ENCODE assay signal across 8 cellular contexts in genomic region chr12:89016970-89017778, GRCh38.
DNase-seq lines count a peak whose midpoint lies in the region; ATAC-seq and TF ChIP-seq lines count a peak whose summit lies in the region.

No MANE protein-coding gene starts in this region.

- H3K9ac ChIP-seq in liver (ENCODE audit: low read depth in 1 of 2, low read length in 2 of 2) = no peak overlapping the region

- TF ChIP-seq RAD21 in liver (IDR thresholded peaks at IDR 0.05) = peak; percentile 84 to 87

- H3K4me1 ChIP-seq in liver (ENCODE audit: control insufficient read depth in 4 of 4, insufficient read depth in 4 of 4, low read length in 3 of 4) = peaks cover 3 to 9% (median 6%) of the 10 kb centered on the region in 4 donors
- no peaks in the 10 kb centered on the region for H3K4me1 ChIP-seq in testis

- no peak overlapping the region for H3K4me3 ChIP-seq in liver (ENCODE audit: low read depth in 1 of 3, low read length in 3 of 3)
- no peak overlapping the region for H3K4me3 ChIP-seq in testis

- TF ChIP-seq CTCF in liver (IDR thresholded peaks at IDR 0.05; ENCODE audit: low read depth, low read length, missing input control) = peak; percentile 71
- TF ChIP-seq CTCF in testis (IDR thresholded peaks at IDR 0.05) = peak; percentile 7 to 78 (median 69)

- intact Hi-C loops in testis (cut with DNase I; ENCODE audit: low total_unique reads) = no loop called here

- H3K36me3 ChIP-seq in liver (ENCODE audit: control insufficient read depth in 4 of 4, insufficient read depth in 3 of 4, low read depth in 1 of 4, low read length in 3 of 4) = no peaks in the 10 kb centered on the region
- no peaks in the 10 kb centered on the region for H3K36me3 ChIP-seq in testis (ENCODE audit: low read depth, missing control alignments)

- TF ChIP-seq POLR2A in testis (IDR thresholded peaks at IDR 0.05) = no peak

- H3K27me3 ChIP-seq in liver (ENCODE audit: control insufficient read depth in 4 of 4, insufficient read depth in 4 of 4, low read length in 3 of 4) (no peaks in the 10 kb centered on the region), testis (no peaks in the 10 kb centered on the region)

- no peaks in the 10 kb centered on the region for H3K9me3 ChIP-seq in liver (ENCODE audit: control insufficient read depth in 4 of 4, low read length in 3 of 4)
- no peaks in the 10 kb centered on the region for H3K9me3 ChIP-seq in testis

- 12% methylated on average over 21 of the region's 21 CpGs for WGBS in liver
- WGBS in testis, 2 donors = 9 to 11% methylated on average over 21 of the region's 21 CpGs

- ATAC-seq in GM21528 (IDR thresholded peaks at IDR 0.05; ENCODE audit: low FRiP score, unreplicated experiment) (peak; percentile 60), HG02884 (IDR thresholded peaks at IDR 0.05; ENCODE audit: unreplicated experiment) (no peak)

- no peak overlapping the region for H3K27ac ChIP-seq in liver (ENCODE audit: low read depth in 1 of 2, low read length in 2 of 2)
- H3K27ac ChIP-seq in testis = no peak overlapping the region

- peak; percentile 88 for DNase-seq in DMS53 (lab: John Stamatoyannopoulos, UW)
- DNase-seq in NCI-H1105 (lab: John Stamatoyannopoulos, UW) = peak; percentile 62
- DNase-seq in SK-N-DZ (ENCODE audit: low spot score) = peak; percentile 66
- peak; percentile 85 for DNase-seq in dedifferentiated amniotic fluid mesenchymal stem cell (ENCODE audit: extremely low spot score)
- DNase-seq in testis = peak; percentile 48

TF ChIP-seq in liver, 16 proteins besides CTCF, POLR2A, EP300 and RAD21:
- no peak for TF ChIP-seq HNF4G (IDR thresholded peaks at IDR 0.05)
